In genomic region chr1:23643668-23644554, GRCh38 we compare ENCODE assay signal across 18 cellular contexts. TPM values are rescaled to one million over a fixed set of nuclear protein-coding genes. Genes with fewer than 3 reads are reported as not detected.
DNase-seq lines count a peak whose midpoint lies in the region; ATAC-seq and TF ChIP-seq lines count a peak whose summit lies in the region.
"Had no signal": no experiment of that assay in that cellular context is flagged by ENCODE, and none has a peak within 500 bp of the region (broad histone marks: within the 10 kb centered on the region; RNA-seq: fewer than 3 reads in every experiment).

No MANE protein-coding gene starts in this region.

- no peak overlapping the region for H4K8ac ChIP-seq in trophoblast cell (ENCODE audit: low read depth, low read length)

- no peak overlapping the region for H3K23ac ChIP-seq in trophoblast cell (ENCODE audit: low read length)

- no peak overlapping the region for H2BK120ac ChIP-seq in trophoblast cell (ENCODE audit: insufficient read depth, low read length, poor library complexity)

- H3K4me1 ChIP-seq in trophoblast cell (ENCODE audit: control insufficient read depth in 1 of 2, insufficient read depth in 2 of 2, low read length in 2 of 2), result no peaks in the 10 kb centered on the region
- H3K4me1 ChIP-seq in CD4-positive, alpha-beta memory T cell (ENCODE audit: insufficient read depth, low read length), result no peaks in the 10 kb centered on the region
- H3K4me1 ChIP-seq: HAP-1 had no signal

- H3K4me1 Mint-ChIP-seq in T-helper 17 cell (peaks cover 2% of the 10 kb centered on the region), mesothelial cell of epicardium (peaks cover 30% of the 10 kb centered on the region)
- no peaks in the 10 kb centered on the region for H3K4me1 Mint-ChIP-seq in activated CD4-positive, alpha-beta T cell treated with anti-CD3 and anti-CD28 coated beads, Interleukin-2, amount 10 ng/mL, durations not matched to agents 24 days and 14 days
- no peaks in the 10 kb centered on the region for H3K4me1 Mint-ChIP-seq in CD4-positive, alpha-beta memory T cell

- no peak overlapping the region for H2AFZ ChIP-seq in trophoblast cell (ENCODE audit: insufficient read depth, low read length, poor library complexity)

- H3K27me3 Mint-ChIP-seq in T-helper 17 cell (no peaks in the 10 kb centered on the region), mesothelial cell of epicardium (ENCODE audit: low read depth) (no peaks in the 10 kb centered on the region)
- peaks cover 3% of the 10 kb centered on the region for H3K27me3 Mint-ChIP-seq in activated CD4-positive, alpha-beta T cell treated with anti-CD3 and anti-CD28 coated beads, Interleukin-2, amount 10 ng/mL, durations not matched to agents 24 days and 14 days
- H3K27me3 Mint-ChIP-seq in CD4-positive, alpha-beta memory T cell, result peaks cover 0 to 3% of the 10 kb centered on the region in 2 donors

- DNase-seq in COR-L47 (lab: John Stamatoyannopoulos, UW), result peak; percentile 28
- peak; percentile 46 for DNase-seq in NCI-H1092 (lab: John Stamatoyannopoulos, UW)
- no peak for DNase-seq in T-helper 17 cell
- no peak for DNase-seq in mesothelial cell of epicardium (ENCODE audit: low spot score in 2 of 2, unreplicated experiment in 2 of 2)
- DNase-seq in GM13976 (ENCODE audit: low spot score), result no peak
- DNase-seq in trophoblast cell, result no peak
- DNase-seq in activated CD4-positive, alpha-beta T cell treated with anti-CD3 and anti-CD28 coated beads, Interleukin-2, amount 10 ng/mL, durations not matched to agents 24 days and 14 days, result no peak
- no peak for DNase-seq in CD4-positive, alpha-beta memory T cell
- DNase-seq: activated CD4-positive, alpha-beta T cell treated with anti-CD3 and anti-CD28 coated beads, Interleukin-2, amount 50 U/mL, for 1 hour; effector memory CD4-positive, alpha-beta T cell; midbrain; NCI-H1930; occipital lobe; SIG-M5; stimulated activated CD4-positive, alpha-beta T cell treated with anti-CD3 and anti-CD28 coated beads, Interleukin-2, amount 100 ng/mL, for 48 hours; T1000 had no signal

- H3K4me3 Mint-ChIP-seq in T-helper 17 cell, result no peak overlapping the region
- H3K4me3 Mint-ChIP-seq in mesothelial cell of epicardium, result no peak overlapping the region
- H3K4me3 Mint-ChIP-seq in activated CD4-positive, alpha-beta T cell treated with anti-CD3 and anti-CD28 coated beads, Interleukin-2, amount 10 ng/mL, durations not matched to agents 24 days and 14 days, result no peak overlapping the region
- no peak overlapping the region for H3K4me3 Mint-ChIP-seq in CD4-positive, alpha-beta memory T cell

- CTCF ChIA-PET in CD4-positive, alpha-beta memory T cell (lab: Charles Lee; ENCODE audit: partially characterized antibody), result interaction anchor here (0.9 to 20.9 kb wide), 6 partner anchors 9 to 147 kb away, joined by 3 to 1081 read pairs (median 4); partner anchors contain the start of gene ID3

- no peak overlapping the region for H2AK5ac ChIP-seq in trophoblast cell (ENCODE audit: low read length)

- in situ Hi-C loops in GM13976 (cut with MboI; ENCODE audit: low sequenced_read_pairs, unreplicated experiment), result loop anchor here (5.0 kb wide), 1 partner anchor 97 kb away; no protein-coding TSS in a partner anchor

- H3K4me3 ChIP-seq in trophoblast cell (ENCODE audit: low read depth, low read length), result no peak overlapping the region
- no peak overlapping the region for H3K4me3 ChIP-seq in CD4-positive, alpha-beta memory T cell (ENCODE audit: low read length in 2 of 2)
- H3K4me3 ChIP-seq: HAP-1 had no signal

- H3K14ac ChIP-seq in trophoblast cell (ENCODE audit: low read length), result no peak overlapping the region

- no peaks in the 10 kb centered on the region for H3K79me1 ChIP-seq in trophoblast cell (ENCODE audit: low read length)

- no peak overlapping the region for H3K9ac ChIP-seq in trophoblast cell (ENCODE audit: low read length)

- H3K36me3 Mint-ChIP-seq in T-helper 17 cell (ENCODE audit: low read depth) (no peaks in the 10 kb centered on the region), mesothelial cell of epicardium (no peaks in the 10 kb centered on the region)
- H3K36me3 Mint-ChIP-seq in activated CD4-positive, alpha-beta T cell treated with anti-CD3 and anti-CD28 coated beads, Interleukin-2, amount 10 ng/mL, durations not matched to agents 24 days and 14 days (ENCODE audit: low read depth), result no peaks in the 10 kb centered on the region
- H3K36me3 Mint-ChIP-seq in CD4-positive, alpha-beta memory T cell, result no peaks in the 10 kb centered on the region
- H3K36me3 Mint-ChIP-seq: activated naive CD4-positive, alpha-beta T cell treated with anti-CD3 and anti-CD28 coated beads, Interleukin-2, amount 50 U/mL, for 72 hours had no signal

- H3K36me3 ChIP-seq in trophoblast cell (ENCODE audit: control insufficient read depth in 1 of 2, insufficient read depth in 2 of 2, low read length in 2 of 2), result no peaks in the 10 kb centered on the region
- H3K36me3 ChIP-seq in CD4-positive, alpha-beta memory T cell (ENCODE audit: insufficient read depth, low read length), result no peaks in the 10 kb centered on the region
- H3K36me3 ChIP-seq: HAP-1 had no signal

- no peak overlapping the region for H4K91ac ChIP-seq in trophoblast cell (ENCODE audit: low read depth, low read length)

- TF ChIP-seq CTCF in mesothelial cell of epicardium (IDR thresholded peaks at IDR 0.05; ENCODE audit: unreplicated experiment) (no peak), GM13976 (IDR thresholded peaks at IDR 0.05; ENCODE audit: borderline replicate concordance, control extremely low read depth, extremely low read depth, insufficient read depth, missing control alignments) (no peak)

- ATAC-seq in T-helper 17 cell, result no peak
- ATAC-seq: activated naive CD4-positive, alpha-beta T cell treated with anti-CD3 and anti-CD28 coated beads, Interleukin-2, amount 50 U/mL, for 72 hours had no signal

- no peaks in the 10 kb centered on the region for H3K27me3 ChIP-seq in trophoblast cell (ENCODE audit: insufficient read depth, low read length)
- H3K27me3 ChIP-seq in CD4-positive, alpha-beta memory T cell (ENCODE audit: insufficient read depth, low read length), result no peaks in the 10 kb centered on the region

- WGBS in trophoblast cell (ENCODE audit: extremely low coverage, insufficient coverage, insufficient read length), result no CpG with 5 or more reads among the region's 7 CpGs

- H3K27ac Mint-ChIP-seq in T-helper 17 cell (peak overlapping the region; percentile 72), mesothelial cell of epicardium (peak overlapping the region; percentile 80)
- H3K27ac Mint-ChIP-seq in activated CD4-positive, alpha-beta T cell treated with anti-CD3 and anti-CD28 coated beads, Interleukin-2, amount 10 ng/mL, durations not matched to agents 24 days and 14 days, result no peak overlapping the region
- peak overlapping the region in 1 of 7 donors; percentile 60 for H3K27ac Mint-ChIP-seq in CD4-positive, alpha-beta memory T cell

- no peak overlapping the region for H2BK5ac ChIP-seq in trophoblast cell (ENCODE audit: low read depth, low read length, poor library complexity)

- no peaks in the 10 kb centered on the region for H3K9me3 Mint-ChIP-seq in mesothelial cell of epicardium
- H3K9me3 Mint-ChIP-seq in activated CD4-positive, alpha-beta T cell treated with anti-CD3 and anti-CD28 coated beads, Interleukin-2, amount 10 ng/mL, durations not matched to agents 24 days and 14 days, result no peaks in the 10 kb centered on the region
- H3K9me3 Mint-ChIP-seq in CD4-positive, alpha-beta memory T cell, result no peaks in the 10 kb centered on the region
- H3K9me3 Mint-ChIP-seq: activated naive CD4-positive, alpha-beta T cell treated with anti-CD3 and anti-CD28 coated beads, Interleukin-2, amount 50 U/mL, for 72 hours had no signal

- no peak overlapping the region for H2BK12ac ChIP-seq in trophoblast cell (ENCODE audit: low read length)

- H3K9me3 ChIP-seq in T-helper 17 cell (ENCODE audit: control insufficient read depth, low read length, poor library complexity, severe bottlenecking) (no peaks in the 10 kb centered on the region), trophoblast cell (ENCODE audit: insufficient read depth, low read depth, low read length) (peaks cover 3% of the 10 kb centered on the region)
- H3K9me3 ChIP-seq in CD4-positive, alpha-beta memory T cell (ENCODE audit: control insufficient read depth in 1 of 2, low read length in 2 of 2), result no peaks in the 10 kb centered on the region
- H3K9me3 ChIP-seq: HAP-1 had no signal

- H3K4ac ChIP-seq in trophoblast cell (ENCODE audit: low read depth, low read length), result no peak overlapping the region

- no peak overlapping the region for H3K18ac ChIP-seq in trophoblast cell (ENCODE audit: low read length)

- no peaks in the 10 kb centered on the region for H3K79me2 ChIP-seq in trophoblast cell (ENCODE audit: control insufficient read depth, insufficient read depth, low read length, poor library complexity)

- H3K4me2 ChIP-seq in trophoblast cell (ENCODE audit: low read length), result no peak overlapping the region

- no peak overlapping the region for H3K27ac ChIP-seq in trophoblast cell (ENCODE audit: low read depth, low read length)
- H3K27ac ChIP-seq in CD4-positive, alpha-beta memory T cell (ENCODE audit: low read depth, low read length), result no peak overlapping the region

- POLR2A ChIA-PET in CD4-positive, alpha-beta memory T cell (lab: Charles Lee; ENCODE audit: partially characterized antibody), result no interaction called here

- no peak overlapping the region for H4K12ac ChIP-seq in trophoblast cell (ENCODE audit: low read depth, low read length)

- intact Hi-C loops in activated CD4-positive, alpha-beta T cell treated with anti-CD3 and anti-CD28 coated beads, Interleukin-2, amount 10 ng/mL, durations not matched to agents 24 days and 14 days (cut with micrococcal nuclease), result no loop called here
- intact Hi-C loops in CD4-positive, alpha-beta memory T cell (cut with micrococcal nuclease), result no loop called here

RNA-seq across cellular contexts. Expression of gene RPL11, which starts 47.7 kb away (rescaled TPM):
- 1,000 to 10,000 TPM; 1,753 to 1,861 TPM for total RNA-seq in T-helper 17 cell
- total RNA-seq in mesothelial cell of epicardium, result 1,158 to 1,228 TPM (median 1,198 TPM) in 3 replicates
- 1,687 and 1,801 TPM in 2 replicates for polyA plus RNA-seq in trophoblast cell (2013)
- 1,147 and 1,194 TPM in 2 replicates for total RNA-seq in activated CD4-positive, alpha-beta T cell treated with anti-CD3 and anti-CD28 coated beads, Interleukin-2, amount 10 ng/mL, durations not matched to agents 24 days and 14 days
- 1,000 to 10,000 TPM; 1,919 to 2,088 TPM for total RNA-seq in CD4-positive, alpha-beta memory T cell
- 1,000 to 10,000 TPM; 1,255 to 1,467 TPM for polyA plus RNA-seq in CD4-positive, alpha-beta memory T cell

Comparison
In these comparisons a context has a peak if more than half of its experiments do, and no peak if none do; other contexts are left out.
1. DNase-seq: peak in COR-L47 (single experiment) and NCI-H1092 (single experiment); none in T-helper 17 cell (0 of 3), mesothelial cell of epicardium (0 of 2), GM13976 (single experiment), trophoblast cell (0 of 2), activated CD4-positive, alpha-beta T cell treated with anti-CD3 and anti-CD28 coated beads, Interleukin-2, amount 10 ng/mL, durations not matched to agents 24 days and 14 days (single experiment) and CD4-positive, alpha-beta memory T cell (0 of 5).